In the genomic region with DNA sequence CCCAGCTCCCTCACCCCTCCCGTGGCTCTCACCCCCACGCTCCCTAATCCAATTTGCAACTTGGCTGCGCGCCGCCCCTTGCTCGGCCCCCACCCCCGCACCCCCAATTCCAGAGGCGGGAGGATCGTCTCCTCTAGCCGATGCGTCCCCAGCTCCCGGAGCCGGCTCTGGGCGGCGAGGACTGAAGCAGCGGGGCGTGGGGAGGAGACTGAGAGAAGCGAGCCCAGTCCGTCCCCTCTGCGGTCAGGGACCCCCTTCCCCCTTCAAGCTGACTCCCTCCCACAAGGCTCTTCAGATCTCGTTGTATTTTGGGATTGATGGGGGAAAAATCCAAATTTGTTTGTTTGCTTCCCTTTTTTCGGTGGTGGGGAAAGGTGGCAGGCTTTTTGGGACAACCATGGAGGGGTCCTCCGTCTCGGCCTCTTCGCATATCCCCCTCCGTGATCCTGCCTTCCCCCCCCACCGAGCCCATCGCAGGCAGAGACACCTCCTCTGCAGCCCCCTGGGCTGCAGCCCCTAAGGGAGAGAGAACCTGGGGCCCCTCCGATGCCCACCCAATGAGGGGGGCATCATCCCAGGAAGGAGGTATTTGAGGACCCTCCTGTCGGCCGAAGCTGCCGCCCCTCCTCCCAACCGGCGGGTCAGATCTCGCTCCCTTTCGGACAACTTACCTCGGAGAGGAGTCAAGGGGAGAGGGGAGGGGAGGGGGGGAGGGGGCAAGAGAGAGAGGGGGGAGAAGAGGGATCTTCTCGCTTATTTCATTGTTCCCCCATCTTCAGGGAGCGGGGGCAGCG, we compare ENCODE assay signal across 19 cellular contexts. TPM values are rescaled to one million over a fixed set of nuclear protein-coding genes. Genes with fewer than 3 reads are reported as not detected.
DNase-seq lines count a peak whose midpoint lies in the region; ATAC-seq and TF ChIP-seq lines count a peak whose summit lies in the region.
"Had no signal": no experiment of that assay in that cellular context is flagged by ENCODE, and none has a peak within 500 bp of the region (broad histone marks: within the 10 kb centered on the region; RNA-seq: fewer than 3 reads in every experiment).

No MANE protein-coding gene starts in this region.

- H3K4me1 Mint-ChIP-seq in activated naive CD8-positive, alpha-beta T cell treated with anti-CD3 and anti-CD28 coated beads for 36 hours, result peaks cover 14% of the 10 kb centered on the region

- TF ChIP-seq CTCF in heart left ventricle (IDR thresholded peaks at IDR 0.05) (no peak), right atrium auricular region (IDR thresholded peaks at IDR 0.05) (no peak), stomach (IDR thresholded peaks at IDR 0.05) (no peak)

- H3K27me3 ChIP-seq in heart left ventricle (peaks cover 55 to 85% (median 72%) of the 10 kb centered on the region in 9 donors), right atrium auricular region (peaks cover 42 to 48% of the 10 kb centered on the region in 2 donors), iPS-18a (ENCODE audit: control insufficient read depth, insufficient read depth, low read length) (peaks cover 99% of the 10 kb centered on the region), stomach (peaks cover 32 to 97% (median 71%) of the 10 kb centered on the region in 3 donors)

- WGBS in heart left ventricle, 4 donors, result 2 to 3% (median 2%) methylated on average over 8 to 40 of the region's 40 CpGs
- 2 to 9% (median 3%) methylated on average over 13 to 40 of the region's 40 CpGs for WGBS in stomach, 5 donors

- no peaks in the 10 kb centered on the region for H3K9me3 Mint-ChIP-seq in activated naive CD8-positive, alpha-beta T cell treated with anti-CD3 and anti-CD28 coated beads for 36 hours
- H3K9me3 Mint-ChIP-seq: activated T-cell treated with anti-CD3 and anti-CD28 coated beads, Interleukin-2, amount 50 U/mL, for 4 hours; dendritic cell treated with granulocyte-macrophage colony-stimulating factor and Interleukin-4, amounts not matched to agents 40 ng/mL and 50 ng/mL, for 4 days; T-cell; type B pancreatic cell had no signal

- no peak for TF ChIP-seq EP300 in stomach (IDR thresholded peaks at IDR 0.05)

- no peaks in the 10 kb centered on the region for H3K36me3 Mint-ChIP-seq in activated naive CD8-positive, alpha-beta T cell treated with anti-CD3 and anti-CD28 coated beads for 36 hours
- H3K36me3 Mint-ChIP-seq: T-cell had no signal

- ATAC-seq in heart left ventricle (no peak), HG03354 (IDR thresholded peaks at IDR 0.05; ENCODE audit: poor library complexity, severe bottlenecking, unreplicated experiment) (no peak), HG02973 (IDR thresholded peaks at IDR 0.05; ENCODE audit: unreplicated experiment) (no peak)
- ATAC-seq: T-cell had no signal

- no peak for TF ChIP-seq POLR2A in heart left ventricle (IDR thresholded peaks at IDR 0.05)
- no peak for TF ChIP-seq POLR2A in stomach (IDR thresholded peaks at IDR 0.05)

- H3K27me3 Mint-ChIP-seq in activated naive CD8-positive, alpha-beta T cell treated with anti-CD3 and anti-CD28 coated beads for 36 hours, result peaks cover 72% of the 10 kb centered on the region

- H3K4me1 ChIP-seq in heart left ventricle, result peaks cover 4 to 43% (median 25%) of the 10 kb centered on the region in 12 donors
- H3K4me1 ChIP-seq in right atrium auricular region, result peaks cover 0 to 42% of the 10 kb centered on the region in 2 donors
- H3K4me1 ChIP-seq in iPS-18a (ENCODE audit: control insufficient read depth, low read depth, low read length), result peaks cover 9% of the 10 kb centered on the region
- peaks cover 27 to 51% (median 42%) of the 10 kb centered on the region in 4 donors for H3K4me1 ChIP-seq in stomach

- H3K9ac ChIP-seq in iPS-18a (ENCODE audit: low read length), result no peak overlapping the region

- H3K4me3 Mint-ChIP-seq in activated naive CD8-positive, alpha-beta T cell treated with anti-CD3 and anti-CD28 coated beads for 36 hours, result peak overlapping the region; percentile 22
- H3K4me3 Mint-ChIP-seq: activated T-cell treated with anti-CD3 and anti-CD28 coated beads, Interleukin-2, amount 50 U/mL, for 4 hours; dendritic cell treated with granulocyte-macrophage colony-stimulating factor and Interleukin-4, amounts not matched to agents 40 ng/mL and 50 ng/mL, for 4 days; type B pancreatic cell had no signal

- H3K9me3 ChIP-seq in heart left ventricle (no peaks in the 10 kb centered on the region), right atrium auricular region (no peaks in the 10 kb centered on the region), iPS-18a (ENCODE audit: control insufficient read depth, low read depth, low read length) (no peaks in the 10 kb centered on the region), stomach (no peaks in the 10 kb centered on the region)

- DNase-seq in heart left ventricle (no peak), right atrium auricular region (ENCODE audit: low spot score) (no peak), stomach (no peak), NCI-H1930 (lab: John Stamatoyannopoulos, UW) (no peak)
- DNase-seq in activated naive CD8-positive, alpha-beta T cell treated with anti-CD3 and anti-CD28 coated beads for 36 hours, result no peak
- DNase-seq: activated CD4-positive, CD25-positive, alpha-beta regulatory T cell treated with anti-CD3 and anti-CD28 coated beads, Interleukin-2, amount 50 U/mL, for 72 hours; activated T-cell treated with anti-CD3 and anti-CD28 coated beads, Interleukin-2, amount 50 U/mL, for 4 hours; amniotic stem cell; DND-41; IMR-90; midbrain; NCI-H1092; T-cell had no signal

- intact Hi-C loops in heart left ventricle (cut with DNase I) (no loop called here), stomach (cut with DNase I; ENCODE audit: low total_unique reads) (no loop called here)

- H3K4me3 ChIP-seq in heart left ventricle, result peak overlapping the region in 8 of 12 donors; percentile 7 to 28 (median 22)
- peak overlapping the region in 1 of 2 donors; percentile 40 for H3K4me3 ChIP-seq in right atrium auricular region
- peak overlapping the region; percentile 47 for H3K4me3 ChIP-seq in iPS-18a (ENCODE audit: low read length)
- H3K4me3 ChIP-seq in stomach, result peak overlapping the region in 3 of 4 donors; percentile 22 to 45 (median 26)

- no peak overlapping the region for H3K27ac Mint-ChIP-seq in activated naive CD8-positive, alpha-beta T cell treated with anti-CD3 and anti-CD28 coated beads for 36 hours
- H3K27ac Mint-ChIP-seq: dendritic cell treated with granulocyte-macrophage colony-stimulating factor and Interleukin-4, amounts not matched to agents 40 ng/mL and 50 ng/mL, for 4 days; T-cell; type B pancreatic cell had no signal

- H3K27ac ChIP-seq in heart left ventricle (no peak overlapping the region), right atrium auricular region (no peak overlapping the region), iPS-18a (ENCODE audit: low read length) (no peak overlapping the region), stomach (no peak overlapping the region)

- H3K36me3 ChIP-seq in heart left ventricle (no peaks in the 10 kb centered on the region), right atrium auricular region (no peaks in the 10 kb centered on the region), iPS-18a (ENCODE audit: control insufficient read depth, low read depth, low read length) (no peaks in the 10 kb centered on the region), stomach (no peaks in the 10 kb centered on the region)

RNA-seq across cellular contexts. Expression of gene NEUROD2, which starts 0.5 kb away (rescaled TPM):
- not detected for total RNA-seq in heart left ventricle
- not detected for polyA plus RNA-seq in heart left ventricle
- total RNA-seq in right atrium auricular region, result not detected
- not detected for total RNA-seq in activated naive CD8-positive, alpha-beta T cell treated with anti-CD3 and anti-CD28 coated beads for 36 hours
- total RNA-seq in stomach, result not detected
- under 1 TPM; 0.03 to 0.31 (median 0.25) TPM for polyA plus RNA-seq in stomach
- total RNA-seq: activated T-cell treated with anti-CD3 and anti-CD28 coated beads, Interleukin-2, amount 50 U/mL, for 4 hours; IMR-90; RPMI7951; T-cell had no signal
- polyA plus RNA-seq: IMR-90 had no signal

RNA-seq across cellular contexts. Expression of gene PPP1R1B, which starts 19.5 kb away (rescaled TPM):
- total RNA-seq in heart left ventricle (1 to 10 TPM in 4 of 9 donors, under 1 TPM in 4, not detected in 1; 0.54 to 5.8 (median 0.88) TPM), right atrium auricular region (1 to 10 TPM in 1 of 2 donors, not detected in 1; 6.7 TPM), stomach (100 to 1,000 TPM in 1 of 5 donors, 10 to 100 TPM in 2, 1 to 10 TPM in 1, under 1 TPM in 1; 0.58 to 279 (median 11.0) TPM)
- polyA plus RNA-seq in heart left ventricle (1 to 10 TPM in 1 of 2 donors, under 1 TPM in 1; 0.61 to 2.5 TPM), stomach (10 to 100 TPM in 1 of 3 donors, 1 to 10 TPM in 2; 5.0 to 20.9 (median 9.5) TPM)
- total RNA-seq in activated naive CD8-positive, alpha-beta T cell treated with anti-CD3 and anti-CD28 coated beads for 36 hours, result not detected
- total RNA-seq: IMR-90 had no signal
- polyA plus RNA-seq: IMR-90 had no signal

RNA-seq across cellular contexts. Expression of gene STARD3, which starts 29.7 kb away (rescaled TPM):
- total RNA-seq in heart left ventricle (10 to 100 TPM; 14.1 to 36.5 (median 19.3) TPM), right atrium auricular region (10 to 100 TPM; 18.5 to 22.2 TPM), stomach (1,000 to 10,000 TPM in 1 of 5 donors, 100 to 1,000 TPM in 1, 10 to 100 TPM in 3; 26.4 to 1,091 (median 72.1) TPM)
- polyA plus RNA-seq in heart left ventricle (10 to 100 TPM; 24.2 to 57.2 TPM), stomach (10 to 100 TPM; 28.1 to 53.5 (median 30.8) TPM)
- 10 to 100 TPM; 47.9 to 53.2 TPM for total RNA-seq in activated naive CD8-positive, alpha-beta T cell treated with anti-CD3 and anti-CD28 coated beads for 36 hours

RNA-seq across cellular contexts. Expression of gene TCAP, which starts 57.9 kb away (rescaled TPM):
- total RNA-seq in heart left ventricle (1,000 to 10,000 TPM; 2,428 to 9,343 (median 4,137) TPM), right atrium auricular region (1,000 to 10,000 TPM; 3,380 to 5,284 TPM), stomach (1 to 10 TPM in 1 of 5 donors, under 1 TPM in 2, not detected in 2; 0.89 to 4.3 (median 0.92) TPM)
- polyA plus RNA-seq in heart left ventricle (1,000 to 10,000 TPM; 2,028 to 5,784 TPM), stomach (10 to 100 TPM in 1 of 3 donors, 1 to 10 TPM in 1, under 1 TPM in 1; 0.88 to 14.1 (median 3.5) TPM)
- under 1 TPM; 0.78 to 0.89 TPM for total RNA-seq in activated naive CD8-positive, alpha-beta T cell treated with anti-CD3 and anti-CD28 coated beads for 36 hours
